8 cellular contexts compared by ENCODE assay signal in the genomic region with DNA sequence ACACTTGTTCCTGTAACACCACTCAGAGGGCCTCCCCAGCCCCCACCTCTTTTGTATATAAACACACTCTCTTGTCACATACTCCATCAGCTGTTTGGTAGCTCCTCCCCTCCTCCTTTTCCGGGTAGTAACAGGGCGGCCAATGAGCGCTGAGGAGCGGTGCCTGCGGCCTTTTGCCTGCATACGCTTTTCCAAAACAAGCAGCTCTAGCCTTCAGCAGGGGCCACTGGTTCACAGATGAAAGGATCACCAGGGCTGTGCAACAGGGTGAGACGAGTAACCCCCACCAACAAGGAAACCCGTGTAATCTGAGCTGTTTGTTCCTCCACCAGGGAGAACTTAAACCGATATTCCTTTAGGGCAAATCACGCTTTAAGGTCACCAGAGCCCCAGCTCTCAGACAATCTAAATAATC. TPM values are rescaled to one million over a fixed set of nuclear protein-coding genes. Genes with fewer than 3 reads are reported as not detected.
DNase-seq lines count a peak whose midpoint lies in the region; ATAC-seq and TF ChIP-seq lines count a peak whose summit lies in the region.

No MANE protein-coding gene starts in this region.

- TF ChIP-seq EP300 in suprapubic skin (IDR thresholded peaks at IDR 0.05), result no peak

- no peaks in the 10 kb centered on the region for H3K9me3 ChIP-seq in suprapubic skin

- peak; percentile 56 for ATAC-seq in GM21576 (IDR thresholded peaks at IDR 0.05; ENCODE audit: unreplicated experiment)

- H3K27ac ChIP-seq in KMS-11, result peak overlapping the region; percentile 81
- H3K27ac ChIP-seq in suprapubic skin, result peak overlapping the region; percentile 97

- no peak overlapping the region for H2AFZ ChIP-seq in KMS-11 (ENCODE audit: low read depth)

- H3K4me3 ChIP-seq in KMS-11 (IDR thresholded peaks at IDR 0.05; ENCODE audit: insufficient read depth, low read depth, low read length), result peak overlapping the region; percentile 63
- peak overlapping the region; percentile 96 for H3K4me3 ChIP-seq in suprapubic skin

- H3K36me3 ChIP-seq in KMS-11 (ENCODE audit: insufficient read depth) (peaks cover 8% of the 10 kb centered on the region; the same call in 1 of the 2 replicates), suprapubic skin (no peaks in the 10 kb centered on the region)

- H3K4me1 ChIP-seq in KMS-11 (ENCODE audit: low read depth, poor library complexity, severe bottlenecking) (peaks cover 42% of the 10 kb centered on the region), suprapubic skin (peaks cover 53% of the 10 kb centered on the region)

- peaks cover 88% of the 10 kb centered on the region for H3K79me2 ChIP-seq in KMS-11 (ENCODE audit: insufficient read depth, low read depth)

- peaks cover 5% of the 10 kb centered on the region for H4K20me1 ChIP-seq in KMS-11 (ENCODE audit: insufficient read depth)

- no peak for TF ChIP-seq CTCF in KMS-11 (conservative IDR thresholded peaks at IDR 0.05; ENCODE audit: low read depth, low read length)
- no peak for TF ChIP-seq CTCF in suprapubic skin (IDR thresholded peaks at IDR 0.05)

- H3K9ac ChIP-seq in KMS-11, result peak overlapping the region; percentile 85

- no peak for TF ChIP-seq POLR2A in suprapubic skin (IDR thresholded peaks at IDR 0.05)

- DNase-seq in DMS153 (lab: John Stamatoyannopoulos, UW) (peak; percentile 96), SHP77 treated with DMSO at 0.1 percent for 48 hours (lab: John Stamatoyannopoulos, UW) (peak; percentile 70), globus pallidus (ENCODE audit: low spot score) (peak; percentile 93), nucleus accumbens (lab: John Stamatoyannopoulos, UW) (peak; percentile 11 to 91 (median 82)), suprapubic skin (ENCODE audit: low spot score in 2 of 2) (peak; percentile 92 to 94)
- DNase-seq in activated naive CD4-positive, alpha-beta T cell treated with Interleukin-2 at 50 U/mL for 16 hours, result peak; percentile 78

- peak overlapping the region; percentile 95 for H3K4me2 ChIP-seq in KMS-11

- no peaks in the 10 kb centered on the region for H3K27me3 ChIP-seq in KMS-11 (ENCODE audit: insufficient read depth, low read depth)
- no peaks in the 10 kb centered on the region for H3K27me3 ChIP-seq in suprapubic skin

- WGBS in suprapubic skin, result 0% methylated on average over 7 of the region's 10 CpGs

RNA-seq across cellular contexts. Expression of gene UBE2H, which starts 3.9 kb away (rescaled TPM):
- 10 to 100 TPM; 49.5 to 90.9 (median 57.1) TPM for total RNA-seq in suprapubic skin

Comparison
In these comparisons a context has a peak if more than half of its experiments do, and no peak if none do; other contexts are left out.
1. Peak in every context shown above with its lines: DNase-seq, ATAC-seq, H3K4me3 ChIP-seq and H3K27ac ChIP-seq.